In genomic region chr6:25958700-25959162, GRCh38 we compare ENCODE assay signal across 16 cellular contexts. TPM values are rescaled to one million over a fixed set of nuclear protein-coding genes. Genes with fewer than 3 reads are reported as not detected.
DNase-seq lines count a peak whose midpoint lies in the region; ATAC-seq and TF ChIP-seq lines count a peak whose summit lies in the region.
"Had no signal": no experiment of that assay in that cellular context is flagged by ENCODE, and none has a peak within 500 bp of the region (broad histone marks: within the 10 kb centered on the region; RNA-seq: fewer than 3 reads in every experiment).

No MANE protein-coding gene starts in this region.

- no peak overlapping the region for H3K27ac ChIP-seq in CD4-positive, alpha-beta T cell (ENCODE audit: low read depth, low read length)
- H3K27ac ChIP-seq: brain microvascular endothelial cell had no signal

- H3K27me3 ChIP-seq in CD4-positive, alpha-beta T cell (ENCODE audit: control insufficient read depth, insufficient read depth, low read length) = no peaks in the 10 kb centered on the region
- H3K27me3 ChIP-seq: brain microvascular endothelial cell, esophagus squamous epithelium had no signal

- DNase-seq in CD4-positive, alpha-beta T cell = no peak
- DNase-seq in immature natural killer cell (no peak), GM19238 (ENCODE audit: insufficient read length, low spot score) (no peak), NCI-H524 (lab: John Stamatoyannopoulos, UW) (no peak), NCI-H526 treated with DMSO at 0.1 percent for 48 hours (lab: John Stamatoyannopoulos, UW) (no peak)
- DNase-seq: brain microvascular endothelial cell; Caco-2; esophagus squamous epithelium; NCI-H1092 treated with DMSO at 0.1 percent for 48 hours; stimulated activated CD4-positive, alpha-beta T cell treated with anti-CD3 and anti-CD28 coated beads, Interleukin-2, amount 100 ng/mL, for 48 hours had no signal

- peak overlapping the region; percentile 49 for H3K4me3 Mint-ChIP-seq in CD4-positive, alpha-beta T cell
- H3K4me3 Mint-ChIP-seq in IgD-negative memory B cell (peak overlapping the region; percentile 4 to 89 (median 55)), immature natural killer cell (peak overlapping the region in 3 of 5 donors; percentile 8 to 59 (median 55))
- peak overlapping the region; percentile 51 for H3K4me3 Mint-ChIP-seq in activated naive CD8-positive, alpha-beta T cell

- peaks cover 49% of the 10 kb centered on the region for H3K4me1 Mint-ChIP-seq in CD4-positive, alpha-beta T cell (ENCODE audit: low read depth)
- H3K4me1 Mint-ChIP-seq in IgD-negative memory B cell (peaks cover 38 to 46% (median 44%) of the 10 kb centered on the region in 3 donors), immature natural killer cell (peaks cover 40% of the 10 kb centered on the region in 2 donors)
- H3K4me1 Mint-ChIP-seq in activated naive CD8-positive, alpha-beta T cell (ENCODE audit: low read depth) = peaks cover 54% of the 10 kb centered on the region

- H3K36me3 Mint-ChIP-seq in CD4-positive, alpha-beta T cell (ENCODE audit: low read depth) = peaks cover 10% of the 10 kb centered on the region
- H3K36me3 Mint-ChIP-seq in IgD-negative memory B cell (peaks cover 3% of the 10 kb centered on the region), immature natural killer cell (peaks cover 0 to 4% (median 0%) of the 10 kb centered on the region in 3 donors)
- H3K36me3 Mint-ChIP-seq in activated naive CD8-positive, alpha-beta T cell = peaks cover 4% of the 10 kb centered on the region

- TF ChIP-seq CTCF in CD4-positive, alpha-beta T cell (IDR thresholded peaks at IDR 0.05) = no peak

- H3K27me3 Mint-ChIP-seq in CD4-positive, alpha-beta T cell = no peaks in the 10 kb centered on the region
- H3K27me3 Mint-ChIP-seq in IgD-negative memory B cell (no peaks in the 10 kb centered on the region), immature natural killer cell (ENCODE audit: low read depth in 3 of 3) (peaks cover 2 to 6% (median 3%) of the 10 kb centered on the region in 3 donors)
- H3K27me3 Mint-ChIP-seq in activated naive CD8-positive, alpha-beta T cell = no peaks in the 10 kb centered on the region

- intact Hi-C loops in CD4-positive, alpha-beta T cell (cut with DNase I, micrococcal nuclease) = no loop called here

- CTCF ChIA-PET in CD4-positive, alpha-beta T cell (lab: Charles Lee) = interaction anchor here (0.8 to 1.7 kb wide), 2 partner anchors 28 to 34 kb away, joined by 3 to 7 read pairs; no protein-coding TSS in a partner anchor

- ATAC-seq in CD4-positive, alpha-beta T cell (ENCODE audit: poor library complexity) = no peak
- no peak for ATAC-seq in HG03460 (IDR thresholded peaks at IDR 0.05; ENCODE audit: unreplicated experiment)

- H3K9me3 Mint-ChIP-seq in CD4-positive, alpha-beta T cell = peaks cover 4% of the 10 kb centered on the region
- H3K9me3 Mint-ChIP-seq in IgD-negative memory B cell = no peaks in the 10 kb centered on the region
- peaks cover 5% of the 10 kb centered on the region for H3K9me3 Mint-ChIP-seq in activated naive CD8-positive, alpha-beta T cell (ENCODE audit: low read depth)
- no peaks in the 10 kb centered on the region for H3K9me3 Mint-ChIP-seq in immature natural killer cell

- peak overlapping the region; percentile 97 for H3K27ac Mint-ChIP-seq in CD4-positive, alpha-beta T cell
- H3K27ac Mint-ChIP-seq in IgD-negative memory B cell (peak overlapping the region in 1 of 3 donors; percentile 64), immature natural killer cell (peak overlapping the region in 5 of 6 donors; percentile 1 to 70 (median 28))
- peak overlapping the region; percentile 54 for H3K27ac Mint-ChIP-seq in activated naive CD8-positive, alpha-beta T cell

- H3K9me3 ChIP-seq in CD4-positive, alpha-beta T cell (ENCODE audit: control insufficient read depth, low read length) = no peaks in the 10 kb centered on the region
- H3K9me3 ChIP-seq: esophagus squamous epithelium had no signal

- POLR2A ChIA-PET in CD4-positive, alpha-beta T cell (lab: Charles Lee) = interaction anchor here (0.9 to 1.3 kb wide), 2 partner anchors 34 to 62 kb away, joined by 4 read pairs; a partner anchor contains a TSS

RNA-seq across cellular contexts. Expression of gene TRIM38, which starts 3.9 kb away (rescaled TPM):
- 10 to 100 TPM; 17.0 to 17.5 TPM for total RNA-seq in CD4-positive, alpha-beta T cell
- 23.7 TPM for polyA plus RNA-seq in IgD-negative memory B cell
- polyA plus RNA-seq in immature natural killer cell = 10 to 100 TPM in 1 of 3 donors, 1 to 10 TPM in 2; 3.6 to 11.4 (median 5.0) TPM

RNA-seq across cellular contexts. Expression of gene SLC17A2, which starts 28.2 kb away (rescaled TPM):
- not detected for total RNA-seq in CD4-positive, alpha-beta T cell
- polyA plus RNA-seq in IgD-negative memory B cell = not detected
- polyA plus RNA-seq in immature natural killer cell = not detected
- total RNA-seq: Caco-2, esophagus squamous epithelium, HT-29, mononuclear cell, pulmonary artery endothelial cell had no signal
